In the genomic region with DNA sequence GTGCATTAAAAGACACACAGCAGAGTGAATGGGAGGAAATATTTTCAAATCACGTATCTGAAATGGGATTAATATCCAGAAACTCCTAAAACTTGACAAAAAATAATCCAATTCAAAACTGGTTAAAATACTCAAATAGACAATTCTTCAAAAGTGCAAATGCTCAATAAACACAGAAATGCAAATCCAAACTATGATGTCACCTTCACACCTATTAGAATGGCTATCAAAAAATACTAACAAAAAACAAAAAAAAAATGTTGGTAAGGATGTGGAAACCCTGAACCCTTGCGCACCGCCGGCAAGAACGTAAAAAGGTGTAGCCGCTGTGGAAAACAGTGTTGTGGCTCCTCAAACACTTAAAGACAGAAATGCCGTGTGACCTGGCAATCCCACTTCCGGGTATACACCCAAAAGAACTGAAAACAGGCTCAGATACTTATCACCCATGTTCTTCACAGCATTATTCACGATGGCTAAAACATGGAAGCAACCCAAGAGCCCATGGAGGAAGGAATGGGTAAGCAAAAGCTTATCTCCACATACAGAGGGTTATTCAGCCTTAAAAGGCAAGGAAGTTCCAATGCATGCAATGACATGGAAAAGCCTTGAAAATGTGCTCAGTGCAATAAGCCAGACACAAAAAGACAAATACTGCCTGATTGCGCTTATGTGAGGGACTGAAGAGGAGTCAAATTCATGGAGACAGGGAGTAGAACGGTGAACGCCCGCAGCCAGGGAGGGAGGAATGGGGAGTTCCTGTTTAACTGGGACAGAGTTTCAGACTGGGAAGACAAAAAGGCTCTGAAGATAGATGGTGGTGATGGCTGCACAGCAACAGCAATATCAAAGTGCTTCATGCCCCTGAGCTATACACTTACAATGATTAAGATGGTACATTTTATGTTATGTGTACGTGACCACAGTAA, we compare ENCODE assay signal across 1 cellular context.
A peak's percentile ranks its signal among the peaks of the same experiment; 100 is the strongest.
TF ChIP-seq lines count a peak whose summit lies in the region.

No MANE protein-coding gene starts in this region.

TF ChIP-seq in K562, 482 proteins besides CTCF, POLR2A, EP300 and RAD21 (continued from another document and continues in another):
- TF ChIP-seq, protein P1, sequence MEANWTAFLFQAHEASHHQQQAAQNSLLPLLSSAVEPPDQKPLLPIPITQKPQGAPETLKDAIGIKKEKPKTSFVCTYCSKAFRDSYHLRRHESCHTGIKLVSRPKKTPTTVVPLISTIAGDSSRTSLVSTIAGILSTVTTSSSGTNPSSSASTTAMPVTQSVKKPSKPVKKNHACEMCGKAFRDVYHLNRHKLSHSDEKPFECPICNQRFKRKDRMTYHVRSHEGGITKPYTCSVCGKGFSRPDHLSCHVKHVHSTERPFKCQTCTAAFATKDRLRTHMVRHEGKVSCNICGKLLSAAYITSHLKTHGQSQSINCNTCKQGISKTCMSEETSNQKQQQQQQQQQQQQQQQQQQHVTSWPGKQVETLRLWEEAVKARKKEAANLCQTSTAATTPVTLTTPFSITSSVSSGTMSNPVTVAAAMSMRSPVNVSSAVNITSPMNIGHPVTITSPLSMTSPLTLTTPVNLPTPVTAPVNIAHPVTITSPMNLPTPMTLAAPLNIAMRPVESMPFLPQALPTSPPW (CRISPR knock-in tag; IDR thresholded peaks at IDR 0.05) = peak; percentile 38
- TF ChIP-seq KLF1 (tag; IDR thresholded peaks at IDR 0.05) = no peak
- no peak for TF ChIP-seq GABPB2 (CRISPR knock-in tag; conservative IDR thresholded peaks at IDR 0.05)
- TF ChIP-seq CCAR2 (IDR thresholded peaks at IDR 0.05; ENCODE audit: low read depth, low read length) = no peak
- TF ChIP-seq ESRRA (IDR thresholded peaks at IDR 0.05; ENCODE audit: borderline replicate concordance, low read depth) = peak; percentile 18; the same call in 1 of the 2 replicates
- TF ChIP-seq, protein P2, sequence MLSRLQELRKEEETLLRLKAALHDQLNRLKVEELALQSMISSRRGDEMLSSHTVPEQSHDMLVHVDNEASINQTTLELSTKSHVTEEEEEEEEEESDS (CRISPR knock-in tag; IDR thresholded peaks at IDR 0.05) = no peak
- no peak for TF ChIP-seq TRIM24 (IDR thresholded peaks at IDR 0.05)
- TF ChIP-seq RBM22 (IDR thresholded peaks at IDR 0.05; ENCODE audit: low read depth, low read length, poor library complexity, severe bottlenecking) = no peak
- no peak for TF ChIP-seq JUNB (CRISPR knock-in tag; conservative IDR thresholded peaks at IDR 0.05)
- TF ChIP-seq SAP30 (IDR thresholded peaks at IDR 0.05; ENCODE audit: borderline replicate concordance, insufficient read depth, low read depth, low read length, poor library complexity, severe bottlenecking) = no peak
- TF ChIP-seq NR3C1 (CRISPR knock-in tag; IDR thresholded peaks at IDR 0.05) = no peak
- TF ChIP-seq, protein P3, sequence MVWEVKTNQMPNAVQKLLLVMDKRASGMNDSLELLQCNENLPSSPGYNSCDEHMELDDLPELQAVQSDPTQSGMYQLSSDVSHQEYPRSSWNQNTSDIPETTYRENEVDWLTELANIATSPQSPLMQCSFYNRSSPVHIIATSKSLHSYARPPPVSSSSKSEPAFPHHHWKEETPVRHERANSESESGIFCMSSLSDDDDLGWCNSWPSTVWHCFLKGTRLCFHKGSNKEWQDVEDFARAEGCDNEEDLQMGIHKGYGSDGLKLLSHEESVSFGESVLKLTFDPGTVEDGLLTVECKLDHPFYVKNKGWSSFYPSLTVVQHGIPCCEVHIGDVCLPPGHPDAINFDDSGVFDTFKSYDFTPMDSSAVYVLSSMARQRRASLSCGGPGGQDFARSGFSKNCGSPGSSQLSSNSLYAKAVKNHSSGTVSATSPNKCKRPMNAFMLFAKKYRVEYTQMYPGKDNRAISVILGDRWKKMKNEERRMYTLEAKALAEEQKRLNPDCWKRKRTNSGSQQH (CRISPR knock-in tag; IDR thresholded peaks at IDR 0.05) = no peak
- TF ChIP-seq RB1 (IDR thresholded peaks at IDR 0.05; ENCODE audit: low read depth) = no peak
- TF ChIP-seq L3MBTL2 (IDR thresholded peaks at IDR 0.05) = peak; percentile 92
- TF ChIP-seq MXI1 (IDR thresholded peaks at IDR 0.05; ENCODE audit: low read depth, low read length) = no peak
- TF ChIP-seq TBL1XR1 (IDR thresholded peaks at IDR 0.05; ENCODE audit: low read length in 2 of 2) = peak in 1 of 2 experiments; percentile 45; a peak in 1 of 4 replicates
- TF ChIP-seq RBM39 (optimal IDR thresholded peaks at IDR 0.05; ENCODE audit: low read depth, low read length) = no peak
- no peak for TF ChIP-seq HMGN3 (IDR thresholded peaks at IDR 0.05; ENCODE audit: borderline replicate concordance, extremely low read depth, insufficient read length, low read depth, low read length)
- no peak for TF ChIP-seq ZNF140 (CRISPR knock-in tag; IDR thresholded peaks at IDR 0.05)
- TF ChIP-seq PHF8 (IDR thresholded peaks at IDR 0.05; ENCODE audit: borderline replicate concordance, low read length) = no peak
- no peak for TF ChIP-seq BRD4 (IDR thresholded peaks at IDR 0.05)
- TF ChIP-seq PHB2 (IDR thresholded peaks at IDR 0.05; ENCODE audit: low read depth) = no peak
- TF ChIP-seq ZFP36 (IDR thresholded peaks at IDR 0.05; ENCODE audit: low read depth, low read length, partially characterized antibody) = no peak
- no peak for TF ChIP-seq ETV6 (IDR thresholded peaks at IDR 0.05; ENCODE audit: borderline replicate concordance in 1 of 2, low read depth in 2 of 2, low read length in 1 of 2)
- TF ChIP-seq ETV6 (CRISPR knock-in tag; IDR thresholded peaks at IDR 0.05; ENCODE audit: borderline replicate concordance) = no peak
- no peak for TF ChIP-seq FOXK1 (CRISPR knock-in tag; IDR thresholded peaks at IDR 0.05; ENCODE audit: borderline replicate concordance)
- no peak for TF ChIP-seq POLR2B (IDR thresholded peaks at IDR 0.05; ENCODE audit: low read depth, partially characterized antibody)
- TF ChIP-seq, protein P4, sequence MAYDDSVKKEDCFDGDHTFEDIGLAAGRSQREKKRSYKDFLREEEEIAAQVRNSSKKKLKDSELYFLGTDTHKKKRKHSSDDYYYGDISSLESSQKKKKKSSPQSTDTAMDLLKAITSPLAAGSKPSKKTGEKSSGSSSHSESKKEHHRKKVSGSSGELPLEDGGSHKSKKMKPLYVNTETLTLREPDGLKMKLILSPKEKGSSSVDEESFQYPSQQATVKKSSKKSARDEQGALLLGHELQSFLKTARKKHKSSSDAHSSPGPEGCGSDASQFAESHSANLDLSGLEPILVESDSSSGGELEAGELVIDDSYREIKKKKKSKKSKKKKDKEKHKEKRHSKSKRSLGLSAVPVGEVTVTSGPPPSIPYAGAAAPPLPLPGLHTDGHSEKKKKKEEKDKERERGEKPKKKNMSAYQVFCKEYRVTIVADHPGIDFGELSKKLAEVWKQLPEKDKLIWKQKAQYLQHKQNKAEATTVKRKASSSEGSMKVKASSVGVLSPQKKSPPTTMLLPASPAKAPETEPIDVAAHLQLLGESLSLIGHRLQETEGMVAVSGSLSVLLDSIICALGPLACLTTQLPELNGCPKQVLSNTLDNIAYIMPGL (CRISPR knock-in tag; IDR thresholded peaks at IDR 0.05) = no peak
- TF ChIP-seq ZNF263 (CRISPR knock-in tag; IDR thresholded peaks at IDR 0.05; ENCODE audit: borderline replicate concordance) = no peak
- no peak for TF ChIP-seq CBX5 (IDR thresholded peaks at IDR 0.05; ENCODE audit: borderline replicate concordance, low read depth)
- no peak for TF ChIP-seq DIDO1 (tag; IDR thresholded peaks at IDR 0.05; ENCODE audit: low read depth)
- TF ChIP-seq, protein P5, sequence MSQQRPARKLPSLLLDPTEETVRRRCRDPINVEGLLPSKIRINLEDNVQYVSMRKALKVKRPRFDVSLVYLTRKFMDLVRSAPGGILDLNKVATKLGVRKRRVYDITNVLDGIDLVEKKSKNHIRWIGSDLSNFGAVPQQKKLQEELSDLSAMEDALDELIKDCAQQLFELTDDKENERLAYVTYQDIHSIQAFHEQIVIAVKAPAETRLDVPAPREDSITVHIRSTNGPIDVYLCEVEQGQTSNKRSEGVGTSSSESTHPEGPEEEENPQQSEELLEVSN (IDR thresholded peaks at IDR 0.05; ENCODE audit: borderline replicate concordance in 1 of 2, extremely low read depth in 1 of 2, insufficient read depth in 1 of 2, insufficient read length in 1 of 2, low read depth in 1 of 2, low read length in 1 of 2, poor library complexity in 1 of 2, severe bottlenecking in 1 of 2) = no peak
- no peak for TF ChIP-seq MEF2D (tag; conservative IDR thresholded peaks at IDR 0.05; ENCODE audit: low read depth)
- TF ChIP-seq KAT8 (IDR thresholded peaks at IDR 0.05; ENCODE audit: low read depth) = no peak
- TF ChIP-seq EZH2 (IDR thresholded peaks at IDR 0.05; ENCODE audit: borderline replicate concordance, low read depth, low read length) = no peak
- no peak for TF ChIP-seq PPARD (CRISPR knock-in tag; IDR thresholded peaks at IDR 0.05)
- no peak for TF ChIP-seq ZNF174 (CRISPR knock-in tag; IDR thresholded peaks at IDR 0.05)
- TF ChIP-seq, protein P6, sequence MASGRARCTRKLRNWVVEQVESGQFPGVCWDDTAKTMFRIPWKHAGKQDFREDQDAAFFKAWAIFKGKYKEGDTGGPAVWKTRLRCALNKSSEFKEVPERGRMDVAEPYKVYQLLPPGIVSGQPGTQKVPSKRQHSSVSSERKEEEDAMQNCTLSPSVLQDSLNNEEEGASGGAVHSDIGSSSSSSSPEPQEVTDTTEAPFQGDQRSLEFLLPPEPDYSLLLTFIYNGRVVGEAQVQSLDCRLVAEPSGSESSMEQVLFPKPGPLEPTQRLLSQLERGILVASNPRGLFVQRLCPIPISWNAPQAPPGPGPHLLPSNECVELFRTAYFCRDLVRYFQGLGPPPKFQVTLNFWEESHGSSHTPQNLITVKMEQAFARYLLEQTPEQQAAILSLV (tag; IDR thresholded peaks at IDR 0.05) = no peak
- no peak for TF ChIP-seq ZKSCAN8 (CRISPR knock-in tag; IDR thresholded peaks at IDR 0.05)
- no peak for TF ChIP-seq ZNF165 (CRISPR knock-in tag; IDR thresholded peaks at IDR 0.05; ENCODE audit: borderline replicate concordance)
- TF ChIP-seq, protein P7, sequence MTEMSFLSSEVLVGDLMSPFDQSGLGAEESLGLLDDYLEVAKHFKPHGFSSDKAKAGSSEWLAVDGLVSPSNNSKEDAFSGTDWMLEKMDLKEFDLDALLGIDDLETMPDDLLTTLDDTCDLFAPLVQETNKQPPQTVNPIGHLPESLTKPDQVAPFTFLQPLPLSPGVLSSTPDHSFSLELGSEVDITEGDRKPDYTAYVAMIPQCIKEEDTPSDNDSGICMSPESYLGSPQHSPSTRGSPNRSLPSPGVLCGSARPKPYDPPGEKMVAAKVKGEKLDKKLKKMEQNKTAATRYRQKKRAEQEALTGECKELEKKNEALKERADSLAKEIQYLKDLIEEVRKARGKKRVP (CRISPR knock-in tag; IDR thresholded peaks at IDR 0.05) = no peak
- TF ChIP-seq RBM25 (IDR thresholded peaks at IDR 0.05; ENCODE audit: low read depth, low read length, severe bottlenecking) = no peak
- TF ChIP-seq, protein P8, sequence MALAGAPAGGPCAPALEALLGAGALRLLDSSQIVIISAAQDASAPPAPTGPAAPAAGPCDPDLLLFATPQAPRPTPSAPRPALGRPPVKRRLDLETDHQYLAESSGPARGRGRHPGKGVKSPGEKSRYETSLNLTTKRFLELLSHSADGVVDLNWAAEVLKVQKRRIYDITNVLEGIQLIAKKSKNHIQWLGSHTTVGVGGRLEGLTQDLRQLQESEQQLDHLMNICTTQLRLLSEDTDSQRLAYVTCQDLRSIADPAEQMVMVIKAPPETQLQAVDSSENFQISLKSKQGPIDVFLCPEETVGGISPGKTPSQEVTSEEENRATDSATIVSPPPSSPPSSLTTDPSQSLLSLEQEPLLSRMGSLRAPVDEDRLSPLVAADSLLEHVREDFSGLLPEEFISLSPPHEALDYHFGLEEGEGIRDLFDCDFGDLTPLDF (CRISPR knock-in tag; IDR thresholded peaks at IDR 0.05) = no peak
- TF ChIP-seq ZNF217 (CRISPR knock-in tag; IDR thresholded peaks at IDR 0.05) = no peak
- peak; percentile 55 for TF ChIP-seq NCOR1 (IDR thresholded peaks at IDR 0.05)
- no peak for TF ChIP-seq NCOA6 (IDR thresholded peaks at IDR 0.05)
- peak; percentile 67 for TF ChIP-seq NFIC (IDR thresholded peaks at IDR 0.05)
- no peak for TF ChIP-seq PHB (CRISPR knock-in tag; IDR thresholded peaks at IDR 0.05)
- TF ChIP-seq, protein P9, sequence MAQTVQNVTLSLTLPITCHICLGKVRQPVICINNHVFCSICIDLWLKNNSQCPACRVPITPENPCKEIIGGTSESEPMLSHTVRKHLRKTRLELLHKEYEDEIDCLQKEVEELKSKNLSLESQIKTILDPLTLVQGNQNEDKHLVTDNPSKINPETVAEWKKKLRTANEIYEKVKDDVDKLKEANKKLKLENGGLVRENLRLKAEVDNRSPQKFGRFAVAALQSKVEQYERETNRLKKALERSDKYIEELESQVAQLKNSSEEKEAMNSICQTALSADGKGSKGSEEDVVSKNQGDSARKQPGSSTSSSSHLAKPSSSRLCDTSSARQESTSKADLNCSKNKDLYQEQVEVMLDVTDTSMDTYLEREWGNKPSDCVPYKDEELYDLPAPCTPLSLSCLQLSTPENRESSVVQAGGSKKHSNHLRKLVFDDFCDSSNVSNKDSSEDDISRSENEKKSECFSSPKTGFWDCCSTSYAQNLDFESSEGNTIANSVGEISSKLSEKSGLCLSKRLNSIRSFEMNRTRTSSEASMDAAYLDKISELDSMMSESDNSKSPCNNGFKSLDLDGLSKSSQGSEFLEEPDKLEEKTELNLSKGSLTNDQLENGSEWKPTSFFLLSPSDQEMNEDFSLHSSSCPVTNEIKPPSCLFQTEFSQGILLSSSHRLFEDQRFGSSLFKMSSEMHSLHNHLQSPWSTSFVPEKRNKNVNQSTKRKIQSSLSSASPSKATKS (CRISPR knock-in tag; IDR thresholded peaks at IDR 0.05) = no peak
- TF ChIP-seq ZNF77 (CRISPR knock-in tag; IDR thresholded peaks at IDR 0.05) = no peak
- TF ChIP-seq LEF1 (IDR thresholded peaks at IDR 0.05) = peak; percentile 42; the same call in 1 of the 2 replicates
- TF ChIP-seq MAFK (IDR thresholded peaks at IDR 0.05; ENCODE audit: low read length) = peak; percentile 60
- peak; percentile 32; the same call in 1 of the 2 replicates for TF ChIP-seq NFE2 (IDR thresholded peaks at IDR 0.05; ENCODE audit: low read depth)
- TF ChIP-seq, protein P10, sequence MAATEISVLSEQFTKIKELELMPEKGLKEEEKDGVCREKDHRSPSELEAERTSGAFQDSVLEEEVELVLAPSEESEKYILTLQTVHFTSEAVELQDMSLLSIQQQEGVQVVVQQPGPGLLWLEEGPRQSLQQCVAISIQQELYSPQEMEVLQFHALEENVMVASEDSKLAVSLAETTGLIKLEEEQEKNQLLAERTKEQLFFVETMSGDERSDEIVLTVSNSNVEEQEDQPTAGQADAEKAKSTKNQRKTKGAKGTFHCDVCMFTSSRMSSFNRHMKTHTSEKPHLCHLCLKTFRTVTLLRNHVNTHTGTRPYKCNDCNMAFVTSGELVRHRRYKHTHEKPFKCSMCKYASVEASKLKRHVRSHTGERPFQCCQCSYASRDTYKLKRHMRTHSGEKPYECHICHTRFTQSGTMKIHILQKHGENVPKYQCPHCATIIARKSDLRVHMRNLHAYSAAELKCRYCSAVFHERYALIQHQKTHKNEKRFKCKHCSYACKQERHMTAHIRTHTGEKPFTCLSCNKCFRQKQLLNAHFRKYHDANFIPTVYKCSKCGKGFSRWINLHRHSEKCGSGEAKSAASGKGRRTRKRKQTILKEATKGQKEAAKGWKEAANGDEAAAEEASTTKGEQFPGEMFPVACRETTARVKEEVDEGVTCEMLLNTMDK (IDR thresholded peaks at IDR 0.05; ENCODE audit: borderline replicate concordance, insufficient read depth, low read depth, low read length, poor library complexity, severe bottlenecking) = no peak
